8 cellular contexts compared by ENCODE assay signal in genomic region chr14:90815567-90815816, GRCh38. TPM values are rescaled to one million over a fixed set of nuclear protein-coding genes. Genes with fewer than 3 reads are reported as not detected.
A peak's percentile ranks its signal among the peaks of the same experiment; 100 is the strongest.
DNase-seq lines count a peak whose midpoint lies in the region; ATAC-seq and TF ChIP-seq lines count a peak whose summit lies in the region.

No MANE protein-coding gene starts in this region.

- peak overlapping the region; percentile 73 for H3K4me3 Mint-ChIP-seq in activated CD8-positive, alpha-beta T cell treated with anti-CD3 and anti-CD28 coated beads, Interleukin-2, amount 10 ng/mL, durations not matched to agents 7 days and 5 days

- no peaks in the 10 kb centered on the region for H3K9me3 Mint-ChIP-seq in activated CD8-positive, alpha-beta T cell treated with anti-CD3 and anti-CD28 coated beads, Interleukin-2, amount 10 ng/mL, durations not matched to agents 7 days and 5 days (ENCODE audit: insufficient read depth)

- H3K9ac ChIP-seq in iPS-18a (ENCODE audit: low read length), result no peak overlapping the region

- H3K4me1 Mint-ChIP-seq in activated CD8-positive, alpha-beta T cell treated with anti-CD3 and anti-CD28 coated beads, Interleukin-2, amount 10 ng/mL, durations not matched to agents 7 days and 5 days (ENCODE audit: low read depth), result peaks cover 9% of the 10 kb centered on the region

- no peaks in the 10 kb centered on the region for H3K27me3 ChIP-seq in HAP-1 (ENCODE audit: low read depth)
- peaks cover 19% of the 10 kb centered on the region for H3K27me3 ChIP-seq in iPS-18a (ENCODE audit: control insufficient read depth, insufficient read depth, low read length)

- CTCF ChIA-PET in activated CD8-positive, alpha-beta T cell treated with anti-CD3 and anti-CD28 coated beads, Interleukin-2, amount 10 ng/mL, durations not matched to agents 7 days and 5 days (lab: Charles Lee), result interaction anchor here (0.6 to 2.2 kb wide), 4 partner anchors 52 to 79 kb away, joined by 3 to 7 read pairs (median 4); no protein-coding TSS in a partner anchor
- CTCF ChIA-PET in GM10248 (lab: Yijun Ruan, JAX), result interaction anchor here (0.8 to 1.5 kb wide), 4 partner anchors 47 to 697 kb away, joined by 3 to 4 read pairs (median 3); no protein-coding TSS in a partner anchor

- H3K36me3 ChIP-seq in HAP-1 (replicated peaks), result no peaks in the 10 kb centered on the region
- H3K36me3 ChIP-seq in iPS-18a (ENCODE audit: control insufficient read depth, low read depth, low read length), result no peaks in the 10 kb centered on the region

- no peaks in the 10 kb centered on the region for H3K36me3 Mint-ChIP-seq in activated CD8-positive, alpha-beta T cell treated with anti-CD3 and anti-CD28 coated beads, Interleukin-2, amount 10 ng/mL, durations not matched to agents 7 days and 5 days (ENCODE audit: low read depth)

- H3K27me3 Mint-ChIP-seq in activated CD8-positive, alpha-beta T cell treated with anti-CD3 and anti-CD28 coated beads, Interleukin-2, amount 10 ng/mL, durations not matched to agents 7 days and 5 days (ENCODE audit: low read depth), result peaks cover 24% of the 10 kb centered on the region

- TF ChIP-seq CTCF in GM10248 (IDR thresholded peaks at IDR 0.05; ENCODE audit: control extremely low read depth, extremely low read depth, low read depth, missing control alignments) (no peak), GM13977 (IDR thresholded peaks at IDR 0.05; ENCODE audit: extremely low read depth, insufficient read depth, missing control alignments) (no peak)

- no peak for ATAC-seq in activated CD8-positive, alpha-beta T cell treated with anti-CD3 and anti-CD28 coated beads, Interleukin-2, amount 10 ng/mL, durations not matched to agents 7 days and 5 days
- ATAC-seq in HG02623 (IDR thresholded peaks at IDR 0.05; ENCODE audit: unreplicated experiment), result no peak

- DNase-seq in HAP-1 (ENCODE audit: low spot score in 2 of 2), result no peak
- no peak for DNase-seq in activated CD8-positive, alpha-beta T cell treated with anti-CD3 and anti-CD28 coated beads, Interleukin-2, amount 10 ng/mL, durations not matched to agents 7 days and 5 days
- DNase-seq in GM10248 (ENCODE audit: extremely low spot score), result no peak
- no peak for DNase-seq in NCI-H345 treated with DMSO at 0.1 percent for 48 hours (lab: John Stamatoyannopoulos, UW; ENCODE audit: unreplicated experiment)
- no peak for DNase-seq in GM13977 (ENCODE audit: low spot score)

- in situ Hi-C loops in HAP-1 (cut with MboI; ENCODE audit: low sequenced_read_pairs) (no loop called here), GM13977 (cut with MboI; ENCODE audit: low pct_unique_long_range_greater_than_20kb, low sequenced_read_pairs, unreplicated experiment) (no loop called here)

- H3K27ac ChIP-seq in iPS-18a (ENCODE audit: low read length), result no peak overlapping the region
- H3K27ac ChIP-seq in skin epidermis, result peak overlapping the region in 9 of 21 experiments; percentile 11 to 81 (median 56)

- H3K4me3 ChIP-seq in HAP-1 (peak overlapping the region; percentile 48), iPS-18a (ENCODE audit: low read length) (peak overlapping the region; percentile 69), skin epidermis (peak overlapping the region; percentile 40 to 63 (median 48))

- POLR2A ChIA-PET in activated CD8-positive, alpha-beta T cell treated with anti-CD3 and anti-CD28 coated beads, Interleukin-2, amount 10 ng/mL, durations not matched to agents 7 days and 5 days (lab: Charles Lee), result no interaction called here
- POLR2A ChIA-PET in GM10248 (lab: Yijun Ruan, JAX), result no interaction called here

- H3K27ac Mint-ChIP-seq in activated CD8-positive, alpha-beta T cell treated with anti-CD3 and anti-CD28 coated beads, Interleukin-2, amount 10 ng/mL, durations not matched to agents 7 days and 5 days, result no peak overlapping the region

- H3K9me3 ChIP-seq in HAP-1, result no peaks in the 10 kb centered on the region
- H3K9me3 ChIP-seq in iPS-18a (ENCODE audit: control insufficient read depth, low read depth, low read length), result no peaks in the 10 kb centered on the region

- H3K4me1 ChIP-seq in HAP-1 (no peaks in the 10 kb centered on the region; the same call in 1 of the 2 replicates), iPS-18a (ENCODE audit: control insufficient read depth, low read depth, low read length) (peaks cover 7% of the 10 kb centered on the region)

RNA-seq across cellular contexts. Expression of gene TTC7B, which starts 0.7 kb away (rescaled TPM):
- total RNA-seq in activated CD8-positive, alpha-beta T cell treated with anti-CD3 and anti-CD28 coated beads, Interleukin-2, amount 10 ng/mL, durations not matched to agents 7 days and 5 days, result 1 to 10 TPM; 5.3 to 6.8 TPM
